8 cellular contexts compared by ENCODE assay signal in genomic region chr3:28575100-28575747, GRCh38.
DNase-seq lines count a peak whose midpoint lies in the region; ATAC-seq and TF ChIP-seq lines count a peak whose summit lies in the region.

No MANE protein-coding gene starts in this region.

- peaks cover 40% of the 10 kb centered on the region for H3K27me3 Mint-ChIP-seq in activated naive CD4-positive, alpha-beta T cell treated with anti-CD3 and anti-CD28 coated beads, Interleukin-2, amount 10 ng/mL, durations not matched to agents 7 days and 5 days

- H3K4me3 ChIP-seq in GM08714 (ENCODE audit: low read length): peak overlapping the region; percentile 7; the same call in 1 of the 2 replicates
- peak overlapping the region; percentile 28; the same call in 1 of the 2 replicates for H3K4me3 ChIP-seq in SJSA1
- H3K4me3 ChIP-seq in left ventricle myocardium inferior: peak overlapping the region; percentile 74
- H3K4me3 ChIP-seq in rectal smooth muscle tissue (ENCODE audit: low read length): peak overlapping the region; percentile 58

- no peaks in the 10 kb centered on the region for H3K36me3 Mint-ChIP-seq in activated naive CD4-positive, alpha-beta T cell treated with anti-CD3 and anti-CD28 coated beads, Interleukin-2, amount 10 ng/mL, durations not matched to agents 7 days and 5 days

- H3K4me3 Mint-ChIP-seq in activated naive CD4-positive, alpha-beta T cell treated with anti-CD3 and anti-CD28 coated beads, Interleukin-2, amount 10 ng/mL, durations not matched to agents 7 days and 5 days: no peak overlapping the region

- no peaks in the 10 kb centered on the region for H3K4me1 Mint-ChIP-seq in activated naive CD4-positive, alpha-beta T cell treated with anti-CD3 and anti-CD28 coated beads, Interleukin-2, amount 10 ng/mL, durations not matched to agents 7 days and 5 days

- H3K4me1 ChIP-seq in SJSA1 (replicated peaks) (peaks cover 15% of the 10 kb centered on the region), left ventricle myocardium inferior (peaks cover 23% of the 10 kb centered on the region), rectal smooth muscle tissue (ENCODE audit: control insufficient read depth, insufficient read depth, low read length) (peaks cover 4% of the 10 kb centered on the region)

- ATAC-seq in GM18858 (IDR thresholded peaks at IDR 0.05; ENCODE audit: unreplicated experiment): no peak

- H3K9me3 ChIP-seq in SJSA1 (replicated peaks) (no peaks in the 10 kb centered on the region), left ventricle myocardium inferior (replicated peaks) (no peaks in the 10 kb centered on the region)

- peak; percentile 15 for TF ChIP-seq CTCF in left ventricle myocardium inferior (IDR thresholded peaks at IDR 0.05; ENCODE audit: borderline replicate concordance)

- H3K27ac Mint-ChIP-seq in activated naive CD4-positive, alpha-beta T cell treated with anti-CD3 and anti-CD28 coated beads, Interleukin-2, amount 10 ng/mL, durations not matched to agents 7 days and 5 days: no peak overlapping the region

- DNase-seq in SJSA1 (ENCODE audit: low read depth in 1 of 2, low spot score in 2 of 2) (peak in 1 of 2 experiments; percentile 2), left ventricle myocardium inferior (peak; percentile 18), activated gamma-delta T cell (lab: John Stamatoyannopoulos, UW) (no peak), NAMALWA (ENCODE audit: low spot score) (no peak)
- DNase-seq in activated naive CD4-positive, alpha-beta T cell treated with anti-CD3 and anti-CD28 coated beads, Interleukin-2, amount 10 ng/mL, durations not matched to agents 7 days and 5 days: no peak

- no peak overlapping the region for H3K9ac ChIP-seq in rectal smooth muscle tissue (ENCODE audit: low read length)

- H3K27me3 ChIP-seq in SJSA1 (replicated peaks) (peaks cover 64% of the 10 kb centered on the region), left ventricle myocardium inferior (ENCODE audit: low read depth) (peaks cover 40% of the 10 kb centered on the region), rectal smooth muscle tissue (ENCODE audit: control insufficient read depth, insufficient read depth, low read length) (peaks cover 3% of the 10 kb centered on the region)

- intact Hi-C loops in left ventricle myocardium inferior (cut with micrococcal nuclease): no loop called here

- CTCF ChIA-PET in activated naive CD4-positive, alpha-beta T cell treated with anti-CD3 and anti-CD28 coated beads, Interleukin-2, amount 10 ng/mL, durations not matched to agents 7 days and 5 days (lab: Charles Lee): no interaction called here

- no peak overlapping the region for H3K27ac ChIP-seq in SJSA1
- H3K27ac ChIP-seq in left ventricle myocardium inferior (replicated peaks): no peak overlapping the region
- no peak overlapping the region for H3K27ac ChIP-seq in rectal smooth muscle tissue (ENCODE audit: low read depth, low read length)

- H3K36me3 ChIP-seq in SJSA1 (no peaks in the 10 kb centered on the region), left ventricle myocardium inferior (no peaks in the 10 kb centered on the region), rectal smooth muscle tissue (ENCODE audit: control insufficient read depth, insufficient read depth, low read length) (no peaks in the 10 kb centered on the region)

- H3K9me3 Mint-ChIP-seq in activated naive CD4-positive, alpha-beta T cell treated with anti-CD3 and anti-CD28 coated beads, Interleukin-2, amount 10 ng/mL, durations not matched to agents 7 days and 5 days: no peaks in the 10 kb centered on the region

Comparison
In these comparisons a context has a peak if more than half of its experiments do, and no peak if none do; other contexts are left out.
1. H3K4me3 ChIP-seq: peak in every context shown above with its lines; median percentile 74 in left ventricle myocardium inferior; 58 in rectal smooth muscle tissue; 28 in SJSA1; 7 in GM08714.